ENCODE assay signal across 1 cellular context in the genomic region with DNA sequence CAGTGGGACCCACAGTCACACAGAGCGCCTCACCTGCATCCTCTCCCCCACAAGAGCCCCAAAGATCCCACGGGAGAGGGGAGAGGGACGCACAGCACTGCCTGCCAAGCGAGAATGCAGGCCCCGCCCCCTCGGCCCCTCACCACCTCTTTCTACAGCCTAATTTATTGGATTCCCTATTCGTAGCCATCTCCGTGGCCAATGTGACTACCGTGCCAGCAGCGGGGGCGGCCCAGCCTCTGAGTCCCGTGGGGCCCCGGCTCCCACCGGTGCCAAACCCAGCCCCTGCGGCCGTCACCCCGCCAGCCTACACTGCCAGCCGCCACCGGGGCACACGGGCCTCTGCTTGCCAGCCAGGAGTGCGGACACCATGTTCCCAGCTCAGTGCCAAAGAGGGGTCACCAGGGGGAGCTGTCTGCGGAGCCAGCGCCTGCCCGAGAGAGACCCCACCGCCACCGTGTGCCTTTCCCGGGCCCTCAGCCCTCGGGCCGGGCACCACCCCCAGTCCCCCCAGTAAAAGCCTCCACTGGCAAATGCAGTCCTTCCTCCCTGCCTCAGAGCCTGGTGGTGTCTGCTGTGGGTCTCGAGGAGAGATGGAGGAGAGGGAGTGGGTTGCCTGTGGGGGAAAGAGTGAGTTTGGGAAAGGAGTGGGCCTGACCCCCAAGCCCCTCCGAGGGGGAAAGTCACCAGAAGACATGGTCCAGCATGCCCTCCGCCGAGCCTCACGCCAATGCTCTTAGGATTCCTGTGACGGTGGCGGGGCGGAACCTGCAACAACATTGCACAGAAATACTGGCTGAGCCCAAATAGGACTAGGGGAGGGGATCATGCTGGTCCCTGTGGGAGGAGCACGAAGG.
TF ChIP-seq lines count a peak whose summit lies in the region.

No MANE protein-coding gene starts in this region.

TF ChIP-seq in H1, 55 proteins besides CTCF, POLR2A, EP300 and RAD21:
- TF ChIP-seq ASH2L (IDR thresholded peaks at IDR 0.05; ENCODE audit: low read length) (no peak), TBP (IDR thresholded peaks at IDR 0.05; ENCODE audit: low read depth, low read length) (no peak), YY1 (IDR thresholded peaks at IDR 0.05; ENCODE audit: low read depth, low read length) (peak; percentile 47; the same call in 1 of the 2 replicates)
